Comparison of ENCODE assay signal across 1 cellular context in the genomic region with DNA sequence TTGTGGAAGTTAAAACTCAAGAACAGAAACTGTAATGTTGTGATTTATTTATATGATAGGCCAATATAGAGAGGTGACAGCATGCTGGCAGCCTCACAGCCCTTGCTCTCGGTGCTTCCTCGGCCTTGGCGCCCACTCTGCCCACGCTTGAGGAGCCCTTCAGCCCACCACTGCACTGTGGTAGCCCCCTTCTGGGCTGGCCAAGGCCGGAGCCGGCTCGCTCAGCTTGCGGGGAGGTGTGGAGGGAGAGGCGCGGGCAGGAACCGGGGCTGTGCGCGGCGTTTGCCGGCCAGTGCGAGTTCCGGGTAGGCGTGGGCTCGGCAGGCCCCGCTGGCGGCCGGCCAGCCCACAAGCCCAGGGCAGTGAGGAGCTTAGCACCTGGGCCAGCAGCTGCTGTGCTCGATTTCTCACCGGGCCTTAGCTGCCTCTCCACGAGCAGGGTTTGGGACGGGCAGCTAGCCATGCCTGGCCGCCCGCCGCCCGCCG.
A peak's percentile ranks its signal among the peaks of the same experiment; 100 is the strongest.
TF ChIP-seq lines count a peak whose summit lies in the region.

No MANE protein-coding gene starts in this region.

TF ChIP-seq in HepG2, 621 proteins besides CTCF, POLR2A, EP300 and RAD21 (continued from another document and continues in another):
- TF ChIP-seq ZNF512B (CRISPR knock-in tag; IDR thresholded peaks at IDR 0.05; ENCODE audit: borderline replicate concordance) (no peak), EEA1 (CRISPR knock-in tag; IDR thresholded peaks at IDR 0.05; ENCODE audit: borderline replicate concordance) (no peak), HOXD1 (CRISPR knock-in tag; IDR thresholded peaks at IDR 0.05) (no peak), PATZ1 (CRISPR knock-in tag; IDR thresholded peaks at IDR 0.05) (no peak), ZNF510 (CRISPR knock-in tag; IDR thresholded peaks at IDR 0.05; ENCODE audit: low read depth) (0 out of 2 replicates have a peak, but pooled peaks have one; percentile 41), KDM4B (CRISPR knock-in tag; IDR thresholded peaks at IDR 0.05) (no peak), PHF8 (CRISPR knock-in tag; IDR thresholded peaks at IDR 0.05) (peak; percentile 51; the same call in 1 of the 2 replicates), HNRNPLL (IDR thresholded peaks at IDR 0.05; ENCODE audit: low read depth, low read length, poor library complexity, severe bottlenecking) (peak; percentile 38), ISL2 (CRISPR knock-in tag; IDR thresholded peaks at IDR 0.05) (0 out of 2 replicates have a peak, but pooled peaks have one; percentile 44), ZMYM2 (CRISPR knock-in tag; IDR thresholded peaks at IDR 0.05) (no peak), RELA (CRISPR knock-in tag; IDR thresholded peaks at IDR 0.05) (no peak), NR3C1 (CRISPR knock-in tag; IDR thresholded peaks at IDR 0.05) (no peak), FOXC1 (CRISPR knock-in tag; IDR thresholded peaks at IDR 0.05; ENCODE audit: borderline replicate concordance) (no peak), ZNF205 (CRISPR knock-in tag; IDR thresholded peaks at IDR 0.05) (0 out of 2 replicates have a peak, but pooled peaks have one; percentile 57), DNMT3B (CRISPR knock-in tag; conservative IDR thresholded peaks at IDR 0.05) (no peak), HINFP (CRISPR knock-in tag; IDR thresholded peaks at IDR 0.05; ENCODE audit: low read depth) (no peak), ZNF569 (CRISPR knock-in tag; IDR thresholded peaks at IDR 0.05; ENCODE audit: borderline replicate concordance) (no peak), GZF1 (CRISPR knock-in tag; IDR thresholded peaks at IDR 0.05) (no peak)
- TF ChIP-seq, protein P1, sequence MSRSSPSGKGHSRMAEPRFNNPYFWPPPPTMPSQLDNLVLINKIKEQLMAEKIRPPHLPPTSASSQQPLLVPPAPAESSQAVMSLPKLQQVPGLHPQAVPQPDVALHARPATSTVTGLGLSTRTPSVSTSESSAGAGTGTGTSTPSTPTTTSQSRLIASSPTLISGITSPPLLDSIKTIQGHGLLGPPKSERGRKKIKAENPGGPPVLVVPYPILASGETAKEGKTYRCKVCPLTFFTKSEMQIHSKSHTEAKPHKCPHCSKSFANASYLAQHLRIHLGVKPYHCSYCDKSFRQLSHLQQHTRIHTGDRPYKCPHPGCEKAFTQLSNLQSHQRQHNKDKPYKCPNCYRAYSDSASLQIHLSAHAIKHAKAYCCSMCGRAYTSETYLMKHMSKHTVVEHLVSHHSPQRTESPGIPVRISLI (CRISPR knock-in tag; IDR thresholded peaks at IDR 0.05; ENCODE audit: borderline replicate concordance), result no peak
- TF ChIP-seq, protein P2, sequence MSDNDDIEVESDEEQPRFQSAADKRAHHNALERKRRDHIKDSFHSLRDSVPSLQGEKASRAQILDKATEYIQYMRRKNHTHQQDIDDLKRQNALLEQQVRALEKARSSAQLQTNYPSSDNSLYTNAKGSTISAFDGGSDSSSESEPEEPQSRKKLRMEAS (IDR thresholded peaks at IDR 0.05), result peak; percentile 7; the same call in 1 of the 2 replicates
- TF ChIP-seq, protein P3, sequence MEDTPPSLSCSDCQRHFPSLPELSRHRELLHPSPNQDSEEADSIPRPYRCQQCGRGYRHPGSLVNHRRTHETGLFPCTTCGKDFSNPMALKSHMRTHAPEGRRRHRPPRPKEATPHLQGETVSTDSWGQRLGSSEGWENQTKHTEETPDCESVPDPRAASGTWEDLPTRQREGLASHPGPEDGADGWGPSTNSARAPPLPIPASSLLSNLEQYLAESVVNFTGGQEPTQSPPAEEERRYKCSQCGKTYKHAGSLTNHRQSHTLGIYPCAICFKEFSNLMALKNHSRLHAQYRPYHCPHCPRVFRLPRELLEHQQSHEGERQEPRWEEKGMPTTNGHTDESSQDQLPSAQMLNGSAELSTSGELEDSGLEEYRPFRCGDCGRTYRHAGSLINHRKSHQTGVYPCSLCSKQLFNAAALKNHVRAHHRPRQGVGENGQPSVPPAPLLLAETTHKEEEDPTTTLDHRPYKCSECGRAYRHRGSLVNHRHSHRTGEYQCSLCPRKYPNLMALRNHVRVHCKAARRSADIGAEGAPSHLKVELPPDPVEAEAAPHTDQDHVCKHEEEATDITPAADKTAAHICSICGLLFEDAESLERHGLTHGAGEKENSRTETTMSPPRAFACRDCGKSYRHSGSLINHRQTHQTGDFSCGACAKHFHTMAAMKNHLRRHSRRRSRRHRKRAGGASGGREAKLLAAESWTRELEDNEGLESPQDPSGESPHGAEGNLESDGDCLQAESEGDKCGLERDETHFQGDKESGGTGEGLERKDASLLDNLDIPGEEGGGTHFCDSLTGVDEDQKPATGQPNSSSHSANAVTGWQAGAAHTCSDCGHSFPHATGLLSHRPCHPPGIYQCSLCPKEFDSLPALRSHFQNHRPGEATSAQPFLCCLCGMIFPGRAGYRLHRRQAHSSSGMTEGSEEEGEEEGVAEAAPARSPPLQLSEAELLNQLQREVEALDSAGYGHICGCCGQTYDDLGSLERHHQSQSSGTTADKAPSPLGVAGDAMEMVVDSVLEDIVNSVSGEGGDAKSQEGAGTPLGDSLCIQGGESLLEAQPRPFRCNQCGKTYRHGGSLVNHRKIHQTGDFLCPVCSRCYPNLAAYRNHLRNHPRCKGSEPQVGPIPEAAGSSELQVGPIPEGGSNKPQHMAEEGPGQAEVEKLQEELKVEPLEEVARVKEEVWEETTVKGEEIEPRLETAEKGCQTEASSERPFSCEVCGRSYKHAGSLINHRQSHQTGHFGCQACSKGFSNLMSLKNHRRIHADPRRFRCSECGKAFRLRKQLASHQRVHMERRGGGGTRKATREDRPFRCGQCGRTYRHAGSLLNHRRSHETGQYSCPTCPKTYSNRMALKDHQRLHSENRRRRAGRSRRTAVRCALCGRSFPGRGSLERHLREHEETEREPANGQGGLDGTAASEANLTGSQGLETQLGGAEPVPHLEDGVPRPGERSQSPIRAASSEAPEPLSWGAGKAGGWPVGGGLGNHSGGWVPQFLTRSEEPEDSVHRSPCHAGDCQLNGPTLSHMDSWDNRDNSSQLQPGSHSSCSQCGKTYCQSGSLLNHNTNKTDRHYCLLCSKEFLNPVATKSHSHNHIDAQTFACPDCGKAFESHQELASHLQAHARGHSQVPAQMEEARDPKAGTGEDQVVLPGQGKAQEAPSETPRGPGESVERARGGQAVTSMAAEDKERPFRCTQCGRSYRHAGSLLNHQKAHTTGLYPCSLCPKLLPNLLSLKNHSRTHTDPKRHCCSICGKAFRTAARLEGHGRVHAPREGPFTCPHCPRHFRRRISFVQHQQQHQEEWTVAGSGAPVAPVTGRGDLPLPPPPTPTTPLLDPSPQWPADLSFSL (CRISPR knock-in tag; IDR thresholded peaks at IDR 0.05), result no peak
- TF ChIP-seq, protein P4, sequence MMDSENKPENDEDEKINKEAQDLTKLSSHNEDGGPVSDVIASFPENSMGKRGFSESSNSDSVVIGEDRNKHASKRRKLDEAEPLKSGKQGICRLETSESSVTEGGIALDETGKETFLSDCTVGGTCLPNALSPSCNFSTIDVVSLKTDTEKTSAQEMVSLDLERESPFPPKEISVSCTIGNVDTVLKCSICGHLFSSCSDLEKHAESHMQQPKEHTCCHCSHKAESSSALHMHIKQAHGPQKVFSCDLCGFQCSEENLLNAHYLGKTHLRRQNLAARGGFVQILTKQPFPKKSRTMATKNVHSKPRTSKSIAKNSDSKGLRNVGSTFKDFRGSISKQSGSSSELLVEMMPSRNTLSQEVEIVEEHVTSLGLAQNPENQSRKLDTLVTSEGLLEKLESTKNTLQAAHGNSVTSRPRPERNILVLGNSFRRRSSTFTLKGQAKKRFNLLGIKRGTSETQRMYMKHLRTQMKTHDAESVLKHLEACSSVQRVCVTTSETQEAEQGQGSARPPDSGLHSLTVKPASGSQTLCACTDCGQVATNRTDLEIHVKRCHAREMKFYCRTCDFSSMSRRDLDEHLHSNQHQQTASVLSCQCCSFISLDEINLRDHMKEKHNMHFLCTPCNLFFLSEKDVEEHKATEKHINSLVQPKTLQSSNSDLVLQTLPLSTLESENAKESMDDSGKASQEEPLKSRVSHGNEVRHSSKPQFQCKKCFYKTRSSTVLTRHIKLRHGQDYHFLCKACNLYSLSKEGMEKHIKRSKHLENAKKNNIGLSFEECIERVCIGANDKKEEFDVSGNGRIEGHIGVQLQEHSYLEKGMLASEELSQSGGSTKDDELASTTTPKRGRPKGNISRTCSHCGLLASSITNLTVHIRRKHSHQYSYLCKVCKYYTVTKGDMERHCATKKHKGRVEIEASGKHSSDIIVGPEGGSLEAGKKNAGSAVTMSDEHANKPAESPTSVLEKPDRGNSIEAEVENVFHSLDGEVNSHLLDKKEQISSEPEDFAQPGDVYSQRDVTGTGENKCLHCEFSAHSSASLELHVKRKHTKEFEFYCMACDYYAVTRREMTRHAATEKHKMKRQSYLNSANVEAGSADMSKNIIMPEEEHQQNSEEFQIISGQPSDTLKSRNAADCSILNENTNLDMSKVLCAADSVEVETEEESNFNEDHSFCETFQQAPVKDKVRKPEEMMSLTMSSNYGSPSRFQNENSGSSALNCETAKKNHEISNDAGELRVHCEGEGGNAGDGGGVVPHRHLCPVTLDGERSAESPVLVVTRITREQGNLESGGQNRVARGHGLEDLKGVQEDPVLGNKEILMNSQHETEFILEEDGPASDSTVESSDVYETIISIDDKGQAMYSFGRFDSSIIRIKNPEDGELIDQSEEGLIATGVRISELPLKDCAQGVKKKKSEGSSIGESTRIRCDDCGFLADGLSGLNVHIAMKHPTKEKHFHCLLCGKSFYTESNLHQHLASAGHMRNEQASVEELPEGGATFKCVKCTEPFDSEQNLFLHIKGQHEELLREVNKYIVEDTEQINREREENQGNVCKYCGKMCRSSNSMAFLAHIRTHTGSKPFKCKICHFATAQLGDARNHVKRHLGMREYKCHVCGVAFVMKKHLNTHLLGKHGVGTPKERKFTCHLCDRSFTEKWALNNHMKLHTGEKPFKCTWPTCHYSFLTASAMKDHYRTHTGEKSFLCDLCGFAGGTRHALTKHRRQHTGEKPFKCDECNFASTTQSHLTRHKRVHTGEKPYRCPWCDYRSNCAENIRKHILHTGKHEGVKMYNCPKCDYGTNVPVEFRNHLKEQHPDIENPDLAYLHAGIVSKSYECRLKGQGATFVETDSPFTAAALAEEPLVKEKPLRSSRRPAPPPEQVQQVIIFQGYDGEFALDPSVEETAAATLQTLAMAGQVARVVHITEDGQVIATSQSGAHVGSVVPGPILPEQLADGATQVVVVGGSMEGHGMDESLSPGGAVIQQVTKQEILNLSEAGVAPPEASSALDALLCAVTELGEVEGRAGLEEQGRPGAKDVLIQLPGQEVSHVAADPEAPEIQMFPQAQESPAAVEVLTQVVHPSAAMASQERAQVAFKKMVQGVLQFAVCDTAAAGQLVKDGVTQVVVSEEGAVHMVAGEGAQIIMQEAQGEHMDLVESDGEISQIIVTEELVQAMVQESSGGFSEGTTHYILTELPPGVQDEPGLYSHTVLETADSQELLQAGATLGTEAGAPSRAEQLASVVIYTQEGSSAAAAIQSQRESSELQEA (CRISPR knock-in tag; IDR thresholded peaks at IDR 0.05; ENCODE audit: not compliant biosample characterization), result no peak
- TF ChIP-seq, protein P5, sequence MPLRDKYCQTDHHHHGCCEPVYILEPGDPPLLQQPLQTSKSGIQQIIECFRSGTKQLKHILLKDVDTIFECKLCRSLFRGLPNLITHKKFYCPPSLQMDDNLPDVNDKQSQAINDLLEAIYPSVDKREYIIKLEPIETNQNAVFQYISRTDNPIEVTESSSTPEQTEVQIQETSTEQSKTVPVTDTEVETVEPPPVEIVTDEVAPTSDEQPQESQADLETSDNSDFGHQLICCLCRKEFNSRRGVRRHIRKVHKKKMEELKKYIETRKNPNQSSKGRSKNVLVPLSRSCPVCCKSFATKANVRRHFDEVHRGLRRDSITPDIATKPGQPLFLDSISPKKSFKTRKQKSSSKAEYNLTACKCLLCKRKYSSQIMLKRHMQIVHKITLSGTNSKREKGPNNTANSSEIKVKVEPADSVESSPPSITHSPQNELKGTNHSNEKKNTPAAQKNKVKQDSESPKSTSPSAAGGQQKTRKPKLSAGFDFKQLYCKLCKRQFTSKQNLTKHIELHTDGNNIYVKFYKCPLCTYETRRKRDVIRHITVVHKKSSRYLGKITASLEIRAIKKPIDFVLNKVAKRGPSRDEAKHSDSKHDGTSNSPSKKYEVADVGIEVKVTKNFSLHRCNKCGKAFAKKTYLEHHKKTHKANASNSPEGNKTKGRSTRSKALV (CRISPR knock-in tag; IDR thresholded peaks at IDR 0.05), result 0 out of 2 replicates have a peak, but pooled peaks have one; percentile 42
